Comparison of ENCODE assay signal across 22 cellular contexts in genomic region chr6:165769401-165769800, GRCh38.
DNase-seq lines count a peak whose midpoint lies in the region; ATAC-seq and TF ChIP-seq lines count a peak whose summit lies in the region.
"Had no signal": no experiment of that assay in that cellular context is flagged by ENCODE, and none has a peak within 500 bp of the region (broad histone marks: within the 10 kb centered on the region; RNA-seq: fewer than 3 reads in every experiment).

No MANE protein-coding gene starts in this region.

- peak overlapping the region in 7 of 12 donors; percentile 10 to 64 (median 43) for H3K27ac ChIP-seq in heart left ventricle
- H3K27ac ChIP-seq: GM23248, PC-9, RWPE1 had no signal

- peaks cover 32% of the 10 kb centered on the region for H3K27me3 Mint-ChIP-seq in WTC11 (ENCODE audit: low read depth)
- H3K27me3 Mint-ChIP-seq: CD4-positive, CD25-positive, alpha-beta regulatory T cell had no signal

- H3K9me3 ChIP-seq in heart left ventricle = no peaks in the 10 kb centered on the region
- H3K9me3 ChIP-seq: BE2C, Caco-2, HAP-1 had no signal

- no peak for TF ChIP-seq POLR2A in heart left ventricle (IDR thresholded peaks at IDR 0.05)

- H3K4me3 Mint-ChIP-seq in WTC11 = no peak overlapping the region
- H3K4me3 Mint-ChIP-seq: CD4-positive, CD25-positive, alpha-beta regulatory T cell had no signal

- no peak for TF ChIP-seq CTCF in heart left ventricle (IDR thresholded peaks at IDR 0.05)
- TF ChIP-seq CTCF in WTC11 (IDR thresholded peaks at IDR 0.05) = no peak

- no peak for ATAC-seq in heart left ventricle
- peak; percentile 50 for ATAC-seq in HG03432 (IDR thresholded peaks at IDR 0.05; ENCODE audit: unreplicated experiment)
- ATAC-seq in GM19395 (IDR thresholded peaks at IDR 0.05; ENCODE audit: unreplicated experiment) = no peak
- ATAC-seq in WTC11 = no peak

- H3K27ac Mint-ChIP-seq in WTC11 = no peak overlapping the region
- H3K27ac Mint-ChIP-seq: CD4-positive, CD25-positive, alpha-beta regulatory T cell had no signal

- peaks cover 0 to 31% (median 13%) of the 10 kb centered on the region in 12 donors for H3K4me1 ChIP-seq in heart left ventricle
- H3K4me1 ChIP-seq: BE2C, Caco-2 had no signal

- no peaks in the 10 kb centered on the region for H3K27me3 ChIP-seq in heart left ventricle
- H3K27me3 ChIP-seq: BE2C had no signal

- POLR2A ChIA-PET in WTC11 (lab: Charles Lee) = interaction anchor here (0.6 kb wide), 1 partner anchor 311 kb away, joined by 3 read pairs; no protein-coding TSS in a partner anchor

- H3K9me3 Mint-ChIP-seq in WTC11 = no peaks in the 10 kb centered on the region

- H3K36me3 ChIP-seq in heart left ventricle = no peaks in the 10 kb centered on the region
- H3K36me3 ChIP-seq: BE2C, HAP-1 had no signal

- WGBS in heart left ventricle, 4 donors = 71 to 80% (median 74%) methylated on average over 5 of the region's 5 CpGs

- DNase-seq in heart left ventricle (no peak), cardiac septum (ENCODE audit: low spot score) (no peak), dermis blood vessel endothelial cell (peak; percentile 62), ecto neural progenitor cell (ENCODE audit: low spot score) (no peak), WTC11 (ENCODE audit: low spot score) (no peak)
- DNase-seq in stimulated activated CD4-positive, alpha-beta T cell treated with anti-CD3 and anti-CD28 coated beads, Interleukin-4, amount 100 ng/mL, for 4 hours = no peak
- DNase-seq: 8988T; BE2C; Caco-2; CD4-positive, CD25-positive, alpha-beta regulatory T cell; GDM1; GM23248; NCI-H1048; NCI-H1436; NCI-H2029; NCI-H345; NCI-H524 treated with DMSO at 0.1 percent for 48 hours; PC-9 had no signal

- H3K4me3 ChIP-seq in heart left ventricle = no peak overlapping the region
- H3K4me3 ChIP-seq: GM23248, HAP-1, PC-9 had no signal

- CTCF ChIA-PET in WTC11 (lab: Charles Lee) = interaction anchor here (0.9 kb wide), 1 partner anchor 42 kb away, joined by 4 read pairs; no protein-coding TSS in a partner anchor

- H3K36me3 Mint-ChIP-seq in WTC11 = no peaks in the 10 kb centered on the region
- H3K36me3 Mint-ChIP-seq: CD4-positive, CD25-positive, alpha-beta regulatory T cell had no signal

- intact Hi-C loops in heart left ventricle (cut with DNase I) = loop anchor here in 2 of 10 donors (5.0 kb wide), 2 partner anchors 37 to 78 kb away; no protein-coding TSS in a partner anchor
- intact Hi-C loops in cardiac septum (cut with DNase I) = no loop called here

- H3K4me1 Mint-ChIP-seq in WTC11 = no peaks in the 10 kb centered on the region
- H3K4me1 Mint-ChIP-seq: CD4-positive, CD25-positive, alpha-beta regulatory T cell had no signal

TF ChIP-seq in WTC11, 78 proteins besides CTCF, POLR2A, EP300 and RAD21:
- TF ChIP-seq, protein P1, sequence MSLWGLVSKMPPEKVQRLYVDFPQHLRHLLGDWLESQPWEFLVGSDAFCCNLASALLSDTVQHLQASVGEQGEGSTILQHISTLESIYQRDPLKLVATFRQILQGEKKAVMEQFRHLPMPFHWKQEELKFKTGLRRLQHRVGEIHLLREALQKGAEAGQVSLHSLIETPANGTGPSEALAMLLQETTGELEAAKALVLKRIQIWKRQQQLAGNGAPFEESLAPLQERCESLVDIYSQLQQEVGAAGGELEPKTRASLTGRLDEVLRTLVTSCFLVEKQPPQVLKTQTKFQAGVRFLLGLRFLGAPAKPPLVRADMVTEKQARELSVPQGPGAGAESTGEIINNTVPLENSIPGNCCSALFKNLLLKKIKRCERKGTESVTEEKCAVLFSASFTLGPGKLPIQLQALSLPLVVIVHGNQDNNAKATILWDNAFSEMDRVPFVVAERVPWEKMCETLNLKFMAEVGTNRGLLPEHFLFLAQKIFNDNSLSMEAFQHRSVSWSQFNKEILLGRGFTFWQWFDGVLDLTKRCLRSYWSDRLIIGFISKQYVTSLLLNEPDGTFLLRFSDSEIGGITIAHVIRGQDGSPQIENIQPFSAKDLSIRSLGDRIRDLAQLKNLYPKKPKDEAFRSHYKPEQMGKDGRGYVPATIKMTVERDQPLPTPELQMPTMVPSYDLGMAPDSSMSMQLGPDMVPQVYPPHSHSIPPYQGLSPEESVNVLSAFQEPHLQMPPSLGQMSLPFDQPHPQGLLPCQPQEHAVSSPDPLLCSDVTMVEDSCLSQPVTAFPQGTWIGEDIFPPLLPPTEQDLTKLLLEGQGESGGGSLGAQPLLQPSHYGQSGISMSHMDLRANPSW (CRISPR knock-in tag; conservative IDR thresholded peaks at IDR 0.05; ENCODE audit: low read depth) = no peak
- TF ChIP-seq EMX1 (CRISPR knock-in tag; IDR thresholded peaks at IDR 0.05) = no peak
- TF ChIP-seq, protein P2, sequence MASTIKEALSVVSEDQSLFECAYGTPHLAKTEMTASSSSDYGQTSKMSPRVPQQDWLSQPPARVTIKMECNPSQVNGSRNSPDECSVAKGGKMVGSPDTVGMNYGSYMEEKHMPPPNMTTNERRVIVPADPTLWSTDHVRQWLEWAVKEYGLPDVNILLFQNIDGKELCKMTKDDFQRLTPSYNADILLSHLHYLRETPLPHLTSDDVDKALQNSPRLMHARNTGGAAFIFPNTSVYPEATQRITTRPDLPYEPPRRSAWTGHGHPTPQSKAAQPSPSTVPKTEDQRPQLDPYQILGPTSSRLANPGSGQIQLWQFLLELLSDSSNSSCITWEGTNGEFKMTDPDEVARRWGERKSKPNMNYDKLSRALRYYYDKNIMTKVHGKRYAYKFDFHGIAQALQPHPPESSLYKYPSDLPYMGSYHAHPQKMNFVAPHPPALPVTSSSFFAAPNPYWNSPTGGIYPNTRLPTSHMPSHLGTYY (CRISPR knock-in tag; IDR thresholded peaks at IDR 0.05) = no peak
- TF ChIP-seq, protein P3, sequence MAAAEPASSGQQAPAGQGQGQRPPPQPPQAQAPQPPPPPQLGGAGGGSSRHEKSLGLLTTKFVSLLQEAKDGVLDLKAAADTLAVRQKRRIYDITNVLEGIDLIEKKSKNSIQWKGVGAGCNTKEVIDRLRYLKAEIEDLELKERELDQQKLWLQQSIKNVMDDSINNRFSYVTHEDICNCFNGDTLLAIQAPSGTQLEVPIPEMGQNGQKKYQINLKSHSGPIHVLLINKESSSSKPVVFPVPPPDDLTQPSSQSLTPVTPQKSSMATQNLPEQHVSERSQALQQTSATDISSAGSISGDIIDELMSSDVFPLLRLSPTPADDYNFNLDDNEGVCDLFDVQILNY (CRISPR knock-in tag; IDR thresholded peaks at IDR 0.05) = no peak
- TF ChIP-seq NR1H2 (CRISPR knock-in tag; IDR thresholded peaks at IDR 0.05) = no peak
- TF ChIP-seq ELF4 (CRISPR knock-in tag; IDR thresholded peaks at IDR 0.05; ENCODE audit: low read depth) = no peak
- no peak for TF ChIP-seq HMGA2 (CRISPR knock-in tag; IDR thresholded peaks at IDR 0.05)
- no peak for TF ChIP-seq MAX (CRISPR knock-in tag; IDR thresholded peaks at IDR 0.05)
- no peak for TF ChIP-seq IRF2 (CRISPR knock-in tag; IDR thresholded peaks at IDR 0.05; ENCODE audit: borderline replicate concordance, low read depth)
